In the genomic region with DNA sequence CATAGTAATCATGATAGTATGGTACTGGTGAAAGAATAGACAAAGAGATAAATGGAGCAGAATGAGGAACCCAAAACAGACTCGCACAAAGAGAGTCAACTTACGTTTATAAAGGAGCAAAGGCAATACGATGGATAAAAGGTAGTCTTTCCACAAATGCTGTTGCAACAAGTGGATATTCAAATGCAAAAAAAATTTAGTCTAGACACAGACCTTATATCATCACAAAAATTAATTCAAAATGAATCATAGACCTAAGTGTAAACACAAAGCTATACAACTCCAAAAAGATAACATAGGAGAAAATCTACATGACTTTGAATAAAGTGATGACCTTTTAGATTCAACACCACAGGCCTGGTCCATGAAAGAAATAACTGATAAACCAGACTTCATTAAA, we compare ENCODE assay signal across 2 cellular contexts.
TF ChIP-seq lines count a peak whose summit lies in the region.

No MANE protein-coding gene starts in this region.

TF ChIP-seq in IMR-90, 13 proteins besides CTCF, POLR2A, EP300 and RAD21:
- TF ChIP-seq, protein P1, sequence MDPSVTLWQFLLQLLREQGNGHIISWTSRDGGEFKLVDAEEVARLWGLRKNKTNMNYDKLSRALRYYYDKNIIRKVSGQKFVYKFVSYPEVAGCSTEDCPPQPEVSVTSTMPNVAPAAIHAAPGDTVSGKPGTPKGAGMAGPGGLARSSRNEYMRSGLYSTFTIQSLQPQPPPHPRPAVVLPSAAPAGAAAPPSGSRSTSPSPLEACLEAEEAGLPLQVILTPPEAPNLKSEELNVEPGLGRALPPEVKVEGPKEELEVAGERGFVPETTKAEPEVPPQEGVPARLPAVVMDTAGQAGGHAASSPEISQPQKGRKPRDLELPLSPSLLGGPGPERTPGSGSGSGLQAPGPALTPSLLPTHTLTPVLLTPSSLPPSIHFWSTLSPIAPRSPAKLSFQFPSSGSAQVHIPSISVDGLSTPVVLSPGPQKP (IDR thresholded peaks at IDR 0.05; ENCODE audit: borderline replicate concordance, low read depth, low read length): no peak
- TF ChIP-seq, protein P2, sequence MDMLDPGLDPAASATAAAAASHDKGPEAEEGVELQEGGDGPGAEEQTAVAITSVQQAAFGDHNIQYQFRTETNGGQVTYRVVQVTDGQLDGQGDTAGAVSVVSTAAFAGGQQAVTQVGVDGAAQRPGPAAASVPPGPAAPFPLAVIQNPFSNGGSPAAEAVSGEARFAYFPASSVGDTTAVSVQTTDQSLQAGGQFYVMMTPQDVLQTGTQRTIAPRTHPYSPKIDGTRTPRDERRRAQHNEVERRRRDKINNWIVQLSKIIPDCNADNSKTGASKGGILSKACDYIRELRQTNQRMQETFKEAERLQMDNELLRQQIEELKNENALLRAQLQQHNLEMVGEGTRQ (IDR thresholded peaks at IDR 0.05; ENCODE audit: low read depth, low read length): no peak
- no peak for TF ChIP-seq RCOR1 (IDR thresholded peaks at IDR 0.05; ENCODE audit: insufficient replicate concordance, low read length)
- TF ChIP-seq NFE2L2 (IDR thresholded peaks at IDR 0.05; ENCODE audit: low read depth, low read length): no peak
- no peak for TF ChIP-seq RFX5 (IDR thresholded peaks at IDR 0.05; ENCODE audit: low read depth, low read length)
- no peak for TF ChIP-seq SMC3 (IDR thresholded peaks at IDR 0.05; ENCODE audit: low read depth, low read length)
- TF ChIP-seq CEBPB (IDR thresholded peaks at IDR 0.05; ENCODE audit: low read depth, low read length): peak; percentile 79
- TF ChIP-seq FOS (IDR thresholded peaks at IDR 0.05; ENCODE audit: low read depth, low read length): peak; percentile 45
- no peak for TF ChIP-seq CHD1 (IDR thresholded peaks at IDR 0.05; ENCODE audit: low read depth, low read length)
- TF ChIP-seq BHLHE40 (IDR thresholded peaks at IDR 0.05; ENCODE audit: low read depth, low read length): no peak
- TF ChIP-seq MXI1 (IDR thresholded peaks at IDR 0.05; ENCODE audit: borderline replicate concordance, low read depth, low read length): no peak
- TF ChIP-seq MAZ (IDR thresholded peaks at IDR 0.05; ENCODE audit: borderline replicate concordance, low read depth, low read length): no peak
- TF ChIP-seq MAFK (IDR thresholded peaks at IDR 0.05; ENCODE audit: low read depth, low read length): peak; percentile 42

TF ChIP-seq in GM12878, 131 proteins besides CTCF, POLR2A, EP300 and RAD21:
- TF ChIP-seq, protein P3, sequence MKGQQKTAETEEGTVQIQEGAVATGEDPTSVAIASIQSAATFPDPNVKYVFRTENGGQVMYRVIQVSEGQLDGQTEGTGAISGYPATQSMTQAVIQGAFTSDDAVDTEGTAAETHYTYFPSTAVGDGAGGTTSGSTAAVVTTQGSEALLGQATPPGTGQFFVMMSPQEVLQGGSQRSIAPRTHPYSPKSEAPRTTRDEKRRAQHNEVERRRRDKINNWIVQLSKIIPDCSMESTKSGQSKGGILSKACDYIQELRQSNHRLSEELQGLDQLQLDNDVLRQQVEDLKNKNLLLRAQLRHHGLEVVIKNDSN (IDR thresholded peaks at IDR 0.05; ENCODE audit: borderline replicate concordance, extremely low read length, insufficient read depth, low read depth, low read length): no peak
- TF ChIP-seq BRCA1 (IDR thresholded peaks at IDR 0.05; ENCODE audit: low read depth, low read length) (no peak), MEF2B (IDR thresholded peaks at IDR 0.05; ENCODE audit: partially characterized antibody, poor library complexity, severe bottlenecking) (no peak), RBBP5 (conservative IDR thresholded peaks at IDR 0.05) (no peak), ZNF384 (IDR thresholded peaks at IDR 0.05; ENCODE audit: borderline replicate concordance, low read depth, low read length) (no peak), NR2C2 (IDR thresholded peaks at IDR 0.05; ENCODE audit: borderline replicate concordance, control insufficient read depth, insufficient read length, low read depth) (no peak), CREB1 (IDR thresholded peaks at IDR 0.05; ENCODE audit: low read depth) (no peak)
- TF ChIP-seq, protein P4, sequence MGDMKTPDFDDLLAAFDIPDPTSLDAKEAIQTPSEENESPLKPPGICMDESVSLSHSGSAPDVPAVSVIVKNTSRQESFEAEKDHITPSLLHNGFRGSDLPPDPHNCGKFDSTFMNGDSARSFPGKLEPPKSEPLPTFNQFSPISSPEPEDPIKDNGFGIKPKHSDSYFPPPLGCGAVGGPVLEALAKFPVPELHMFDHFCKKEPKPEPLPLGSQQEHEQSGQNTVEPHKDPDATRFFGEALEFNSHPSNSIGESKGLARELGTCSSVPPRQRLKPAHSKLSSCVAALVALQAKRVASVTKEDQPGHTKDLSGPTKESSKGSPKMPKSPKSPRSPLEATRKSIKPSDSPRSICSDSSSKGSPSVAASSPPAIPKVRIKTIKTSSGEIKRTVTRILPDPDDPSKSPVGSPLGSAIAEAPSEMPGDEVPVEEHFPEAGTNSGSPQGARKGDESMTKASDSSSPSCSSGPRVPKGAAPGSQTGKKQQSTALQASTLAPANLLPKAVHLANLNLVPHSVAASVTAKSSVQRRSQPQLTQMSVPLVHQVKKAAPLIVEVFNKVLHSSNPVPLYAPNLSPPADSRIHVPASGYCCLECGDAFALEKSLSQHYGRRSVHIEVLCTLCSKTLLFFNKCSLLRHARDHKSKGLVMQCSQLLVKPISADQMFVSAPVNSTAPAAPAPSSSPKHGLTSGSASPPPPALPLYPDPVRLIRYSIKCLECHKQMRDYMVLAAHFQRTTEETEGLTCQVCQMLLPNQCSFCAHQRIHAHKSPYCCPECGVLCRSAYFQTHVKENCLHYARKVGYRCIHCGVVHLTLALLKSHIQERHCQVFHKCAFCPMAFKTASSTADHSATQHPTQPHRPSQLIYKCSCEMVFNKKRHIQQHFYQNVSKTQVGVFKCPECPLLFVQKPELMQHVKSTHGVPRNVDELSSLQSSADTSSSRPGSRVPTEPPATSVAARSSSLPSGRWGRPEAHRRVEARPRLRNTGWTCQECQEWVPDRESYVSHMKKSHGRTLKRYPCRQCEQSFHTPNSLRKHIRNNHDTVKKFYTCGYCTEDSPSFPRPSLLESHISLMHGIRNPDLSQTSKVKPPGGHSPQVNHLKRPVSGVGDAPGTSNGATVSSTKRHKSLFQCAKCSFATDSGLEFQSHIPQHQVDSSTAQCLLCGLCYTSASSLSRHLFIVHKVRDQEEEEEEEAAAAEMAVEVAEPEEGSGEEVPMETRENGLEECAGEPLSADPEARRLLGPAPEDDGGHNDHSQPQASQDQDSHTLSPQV (IDR thresholded peaks at IDR 0.05): peak; percentile 35; the same call in 1 of the 2 replicates
